8 cellular contexts compared by ENCODE assay signal in the genomic region with DNA sequence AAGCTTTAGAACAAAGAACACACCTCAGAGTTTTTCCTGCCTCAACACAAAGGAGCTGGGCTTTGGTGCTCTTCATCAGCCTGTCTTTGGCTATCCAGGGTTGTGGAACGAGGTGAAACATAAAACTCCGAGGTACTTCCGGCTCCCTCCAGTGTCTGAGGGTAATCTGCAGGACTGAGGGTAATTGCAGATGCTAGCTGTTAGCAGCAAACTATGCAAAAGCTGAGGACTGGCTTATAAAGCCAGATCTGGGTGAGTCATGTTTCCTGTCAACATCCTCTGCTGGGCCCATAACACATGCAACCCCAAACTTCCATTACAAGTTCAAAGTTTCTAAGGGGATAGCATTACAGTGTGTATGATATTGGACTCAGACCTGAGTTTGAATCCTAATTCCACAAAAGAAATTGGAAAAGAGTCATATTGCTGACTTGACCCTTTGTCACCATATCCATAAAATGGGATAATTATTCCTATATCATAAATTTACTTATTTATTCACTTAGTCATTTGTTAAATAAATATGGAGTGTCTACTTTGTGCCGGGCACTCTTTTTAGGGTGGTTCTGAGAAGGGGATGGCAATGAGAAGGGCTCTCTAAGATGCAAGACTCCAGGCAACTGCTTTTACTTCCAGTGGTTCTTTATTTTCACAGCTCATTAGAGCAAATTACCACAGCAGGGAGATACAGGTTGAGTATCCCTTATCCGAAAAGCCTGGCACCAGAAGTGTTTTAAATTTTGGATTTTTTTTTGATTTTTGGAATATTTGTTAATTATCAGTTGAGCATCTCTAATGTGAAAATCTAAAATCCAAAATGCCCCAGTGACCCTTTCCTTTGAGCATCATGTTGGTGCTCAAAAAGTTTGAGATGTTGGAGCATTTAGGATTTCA. TPM values are rescaled to one million over a fixed set of nuclear protein-coding genes. Genes with fewer than 3 reads are reported as not detected.
DNase-seq lines count a peak whose midpoint lies in the region; ATAC-seq, FAIRE-seq and TF ChIP-seq lines count a peak whose summit lies in the region.

No MANE protein-coding gene starts in this region.

- H3K9me3 Mint-ChIP-seq in T-cell, result no peaks in the 10 kb centered on the region

- CTCF ChIA-PET in T-cell (lab: Charles Lee), result interaction anchor here (0.5 to 6.4 kb wide), 11 partner anchors 10 to 146 kb away, joined by 3 to 97 read pairs (median 4); partner anchors contain the start of genes B2M (in 1 of the 2), PATL2 (in 1 of the 2), SPG11 (in 1 of the 2) and TRIM69 (in 1 of the 2)

- ATAC-seq in HG03457 (IDR thresholded peaks at IDR 0.05; ENCODE audit: unreplicated experiment), result peak; percentile 31
- ATAC-seq in T-cell (replicated peaks in 1 of 4), result peak; percentile 58 to 71 (median 68)

- in situ Hi-C loops in astrocyte of the spinal cord (cut with HindIII; ENCODE audit: low sequenced_read_pairs), result no loop called here

- POLR2A ChIA-PET in T-cell (lab: Charles Lee), result interaction anchor here (0.6 to 8.5 kb wide), 14 partner anchors 9 to 398 kb away, joined by 3 to 289 read pairs (median 6); partner anchors contain the start of genes B2M (in 2 of the 2), PATL2 (in 2 of the 2), TRIM69 (in 2 of the 2) and SPG11 (in 1 of the 2)

- H3K27ac Mint-ChIP-seq in T-cell, result peak overlapping the region; percentile 99 to 100

- peak overlapping the region; percentile 92 to 100 (median 94) for H3K4me3 Mint-ChIP-seq in T-cell

- H3K27me3 Mint-ChIP-seq in T-cell, result no peaks in the 10 kb centered on the region

- peaks cover 6% of the 10 kb centered on the region for H3K36me3 Mint-ChIP-seq in T-cell

- H3K4me3 ChIP-seq in astrocyte of the spinal cord (ENCODE audit: low read depth, low read length), result no peak overlapping the region

- DNase-seq in CD1c-positive myeloid dendritic cell (ENCODE audit: extremely low spot score), result peak; percentile 89
- DNase-seq in GM19239 (ENCODE audit: insufficient read length, low spot score), result no peak
- DNase-seq in T-cell, result peak; percentile 47 to 85 (median 72)
- DNase-seq in astrocyte of the spinal cord (ENCODE audit: low read depth, low spot score), result peak; percentile 95
- peak; percentile 85 for DNase-seq in islet precursor cell
- peak; percentile 72 for DNase-seq in stimulated activated CD8-positive, alpha-beta memory T cell treated with anti-CD3 and anti-CD28 coated beads, Interleukin-4, amount 100 ng/mL, for 48 hours
- no peak for DNase-seq in GM19240 (ENCODE audit: insufficient read length, low spot score)

- FAIRE-seq in GM19239 (lab: Jason Lieb, UNC), result peak; percentile 97

- TF ChIP-seq CTCF in astrocyte of the spinal cord (IDR thresholded peaks at IDR 0.05; ENCODE audit: low read depth, low read length), result peak; percentile 29

- peaks cover 74 to 83% (median 77%) of the 10 kb centered on the region in 3 donors for H3K4me1 Mint-ChIP-seq in T-cell

RNA-seq across cellular contexts. Expression of gene TRIM69, which starts 9.5 kb away (rescaled TPM):
- 10 to 100 TPM; 21.5 to 56.9 (median 42.9) TPM for total RNA-seq in T-cell

RNA-seq across cellular contexts. Expression of gene B2M, which starts 15.5 kb away (rescaled TPM):
- total RNA-seq in T-cell, result 1,000 to 10,000 TPM; 5,457 to 6,662 (median 6,121) TPM

RNA-seq across cellular contexts. Expression of gene PATL2, which starts 15.7 kb away (rescaled TPM):
- total RNA-seq in T-cell, result 10 to 100 TPM; 43.5 to 69.7 (median 48.5) TPM

Comparison
In these comparisons a context has a peak if more than half of its experiments do, and no peak if none do; other contexts are left out.
1. DNase-seq: peak in CD1c-positive myeloid dendritic cell (single experiment), T-cell (34 of 34), astrocyte of the spinal cord (single experiment), islet precursor cell (single experiment) and stimulated activated CD8-positive, alpha-beta memory T cell treated with anti-CD3 and anti-CD28 coated beads, Interleukin-4, amount 100 ng/mL, for 48 hours (single experiment); none in GM19239 (single experiment) and GM19240 (single experiment).